Comparison of ENCODE assay signal across 1 cellular context in the genomic region with DNA sequence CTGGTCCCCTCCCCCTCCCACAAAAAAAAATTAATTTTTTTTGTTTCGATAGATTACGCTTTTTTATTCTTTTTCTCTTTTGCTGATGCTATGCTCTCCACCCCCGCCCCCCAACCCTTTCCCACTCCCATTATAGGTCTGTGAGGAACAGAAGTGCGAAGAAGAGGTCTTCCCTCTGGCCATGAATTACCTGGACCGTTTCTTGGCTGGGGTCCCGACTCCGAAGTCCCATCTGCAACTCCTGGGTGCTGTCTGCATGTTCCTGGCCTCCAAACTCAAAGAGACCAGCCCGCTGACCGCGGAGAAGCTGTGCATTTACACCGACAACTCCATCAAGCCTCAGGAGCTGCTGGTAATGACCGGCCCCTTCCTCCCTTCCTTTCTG.
TF ChIP-seq lines count a peak whose summit lies in the region.

No MANE protein-coding gene starts in this region.

TF ChIP-seq in K562, 482 proteins besides CTCF, POLR2A, EP300 and RAD21:
- TF ChIP-seq NFIC (IDR thresholded peaks at IDR 0.05), result 0 out of 2 replicates have a peak, but pooled peaks have one; percentile 10
- TF ChIP-seq ZKSCAN1 (IDR thresholded peaks at IDR 0.05; ENCODE audit: low read depth, low read length), result no peak
